ENCODE assay signal across 9 cellular contexts in genomic region chr15:88636039-88636438, GRCh38. TPM values are rescaled to one million over a fixed set of nuclear protein-coding genes. Genes with fewer than 3 reads are reported as not detected.
DNase-seq lines count a peak whose midpoint lies in the region; FAIRE-seq and TF ChIP-seq lines count a peak whose summit lies in the region.
"Had no signal": no experiment of that assay in that cellular context is flagged by ENCODE, and none has a peak within 500 bp of the region (broad histone marks: within the 10 kb centered on the region; RNA-seq: fewer than 3 reads in every experiment).

No MANE protein-coding gene starts in this region.

- H3K79me2 ChIP-seq in OCI-LY3 (ENCODE audit: low read length) (peaks cover 67% of the 10 kb centered on the region), keratinocyte (ENCODE audit: control insufficient read depth, insufficient read depth, low read length) (peaks cover 10% of the 10 kb centered on the region)

- TF ChIP-seq CTCF in OCI-LY3 (IDR thresholded peaks at IDR 0.05; ENCODE audit: low read depth, low read length) (no peak), keratinocyte (optimal IDR thresholded peaks at IDR 0.05 in 1 of 3, IDR thresholded peaks at IDR 0.05 in 1 of 3, conservative IDR thresholded peaks at IDR 0.05 in 1 of 3; ENCODE audit: extremely low read depth in 1 of 3, insufficient read depth in 2 of 3, low read length in 3 of 3) (no peak), stomach (IDR thresholded peaks at IDR 0.05) (no peak)

- peaks cover 3% of the 10 kb centered on the region for H3K9me1 ChIP-seq in keratinocyte (ENCODE audit: control insufficient read depth, extremely low read depth, insufficient read depth, low read length)

- intact Hi-C loops in stomach (cut with DNase I; ENCODE audit: low total_unique reads), result no loop called here

- WGBS in stomach, 5 donors, result 30 to 61% (median 43%) methylated on average over 11 to 12 of the region's 12 CpGs

- H3K9ac ChIP-seq in OCI-LY3 (ENCODE audit: low read length) (peak overlapping the region; percentile 63), keratinocyte (ENCODE audit: control insufficient read depth, extremely low read depth, insufficient read depth, low read length) (peak overlapping the region; percentile 39)

- H4K20me1 ChIP-seq in OCI-LY3 (ENCODE audit: insufficient read depth, low read length), result peaks cover 17% of the 10 kb centered on the region
- peaks cover 4% of the 10 kb centered on the region for H4K20me1 ChIP-seq in keratinocyte (ENCODE audit: control insufficient read depth, extremely low read depth, insufficient read depth, low read length)

- no peaks in the 10 kb centered on the region for H3K9me3 ChIP-seq in OCI-LY3 (ENCODE audit: insufficient read depth, low read length)
- H3K9me3 ChIP-seq in keratinocyte (ENCODE audit: control insufficient read depth, low read depth, low read length), result no peaks in the 10 kb centered on the region
- H3K9me3 ChIP-seq in stomach, result no peaks in the 10 kb centered on the region

- dilution Hi-C loops in keratinocyte (cut with MboI; ENCODE audit: extremely low pct_ligation_motif_present, low sequenced_read_pairs), result no loop called here

- peak overlapping the region; percentile 99 for H3K27ac ChIP-seq in OCI-LY3 (ENCODE audit: low read length)
- H3K27ac ChIP-seq in keratinocyte (ENCODE audit: control insufficient read depth, insufficient read depth, low read length), result peak overlapping the region; percentile 74
- H3K27ac ChIP-seq in stomach, result peak overlapping the region; percentile 91 to 99 (median 97)

- H3K4me2 ChIP-seq in OCI-LY3 (ENCODE audit: low read length) (peak overlapping the region; percentile 67), keratinocyte (ENCODE audit: control insufficient read depth, extremely low read depth, insufficient read depth, low read depth, low read length) (peak overlapping the region; percentile 47)

- H3K36me3 ChIP-seq in OCI-LY3 (replicated peaks; ENCODE audit: low read depth, low read length), result peaks cover 37% of the 10 kb centered on the region
- peaks cover 13 to 23% of the 10 kb centered on the region in 2 experiments for H3K36me3 ChIP-seq in keratinocyte (ENCODE audit: control insufficient read depth in 2 of 2, extremely low read depth in 1 of 2, insufficient read depth in 2 of 2, low read length in 2 of 2)
- H3K36me3 ChIP-seq in stomach, result peaks cover under 1 to 23% (median 15%) of the 10 kb centered on the region in 4 donors

- DNase-seq in activated T-helper 1 cell treated with Interleukin-2 at 50 U/mL for 16 hours (ENCODE audit: low read depth) (peak; percentile 60), keratinocyte (ENCODE audit: low read depth, low spot score) (no peak), stomach (peak; percentile 88), NCI-H1694 (lab: John Stamatoyannopoulos, UW) (no peak), hypothalamus (lab: John Stamatoyannopoulos, UW) (no peak), NCI-H345 (lab: John Stamatoyannopoulos, UW) (no peak), NCI-H1048 (lab: John Stamatoyannopoulos, UW) (no peak)
- DNase-seq: OCI-M1 had no signal

- TF ChIP-seq EP300 in stomach (IDR thresholded peaks at IDR 0.05), result no peak

- peak overlapping the region; percentile 10; the same call in 1 of the 2 replicates for H3K4me3 ChIP-seq in OCI-LY3 (ENCODE audit: low read length)
- H3K4me3 ChIP-seq in keratinocyte (ENCODE audit: control insufficient read depth in 2 of 3, extremely low read depth in 1 of 3, insufficient read depth in 2 of 3, low read depth in 1 of 3, low read length in 3 of 3), result no peak overlapping the region
- H3K4me3 ChIP-seq in stomach, result no peak overlapping the region

- FAIRE-seq in keratinocyte (lab: Jason Lieb, UNC), result no peak

- H3K4me1 ChIP-seq in OCI-LY3 (ENCODE audit: low read length) (peaks cover 97% of the 10 kb centered on the region), keratinocyte (ENCODE audit: control insufficient read depth, extremely low read depth, insufficient read depth, low read length) (peaks cover 33% of the 10 kb centered on the region), stomach (peaks cover 50 to 58% (median 54%) of the 10 kb centered on the region in 4 donors)

- TF ChIP-seq POLR2A in stomach (IDR thresholded peaks at IDR 0.05), result peak in 1 of 4 donors; percentile 57

- H3K27me3 ChIP-seq in OCI-LY3 (ENCODE audit: low read depth, low read length) (no peaks in the 10 kb centered on the region), keratinocyte (ENCODE audit: control insufficient read depth, extremely low read depth, insufficient read depth, low read length) (no peaks in the 10 kb centered on the region), stomach (no peaks in the 10 kb centered on the region)

- no peak overlapping the region for H2AFZ ChIP-seq in OCI-LY3 (ENCODE audit: low read depth, low read length)
- H2AFZ ChIP-seq in keratinocyte (ENCODE audit: control insufficient read depth, low read length), result no peak overlapping the region

RNA-seq across cellular contexts. Expression of gene ISG20, which starts 2.8 kb away (rescaled TPM):
- 8.5 to 10.6 TPM (median 8.9 TPM) in 3 replicates for polyA plus RNA-seq in keratinocyte
- 34.8 TPM for polyA plus RNA-seq in keratinocyte (2011; ENCODE audit: low read depth)
- 2.9 and 7.9 TPM in 2 replicates for polyA plus RNA-seq in keratinocyte (2011; cell fraction: cytosol; rRNA removed)
- 4.1 and 4.9 TPM in 2 replicates for polyA plus RNA-seq in keratinocyte (2011; cell fraction: nucleus; rRNA removed)
- 20.8 and 27.8 TPM in 2 replicates for polyA plus RNA-seq in keratinocyte (2012; ENCODE audit: low replicate concordance)
- 4.0 to 14.3 TPM (median 4.4 TPM) in 3 replicates for polyA minus RNA-seq in keratinocyte
- 10.0 TPM for polyA minus RNA-seq in keratinocyte (2011; cell fraction: cytosol; rRNA and poly(A)+ RNA removed)
- 4.4 and 7.2 TPM in 2 replicates for polyA minus RNA-seq in keratinocyte (2011; cell fraction: nucleus; rRNA and poly(A)+ RNA removed)
- 100 to 1,000 TPM in 1 of 5 donors, 10 to 100 TPM in 4; 15.6 to 104 (median 65.9) TPM for total RNA-seq in stomach
- 100 to 1,000 TPM in 1 of 3 donors, 10 to 100 TPM in 2; 51.9 to 137 (median 81.9) TPM for polyA plus RNA-seq in stomach

RNA-seq across cellular contexts. Expression of gene AEN, which starts 14.9 kb away (rescaled TPM):
- polyA plus RNA-seq in keratinocyte (27.5 to 28.2 TPM (median 27.7 TPM) in 3 replicates), stomach (10 to 100 TPM in 2 of 3 donors, 1 to 10 TPM in 1; 9.6 to 16.1 (median 12.1) TPM)
- 16.4 TPM for polyA plus RNA-seq in keratinocyte (2011; ENCODE audit: low read depth)
- 18.2 and 20.9 TPM in 2 replicates for polyA plus RNA-seq in keratinocyte (2011; cell fraction: cytosol; rRNA removed)
- 34.6 and 35.1 TPM in 2 replicates for polyA plus RNA-seq in keratinocyte (2011; cell fraction: nucleus; rRNA removed)
- polyA plus RNA-seq in keratinocyte (2012; ENCODE audit: low replicate concordance), result 21.1 and 27.8 TPM in 2 replicates
- 32.1 to 64.2 TPM (median 35.7 TPM) in 3 replicates for polyA minus RNA-seq in keratinocyte
- 51.6 TPM for polyA minus RNA-seq in keratinocyte (2011; cell fraction: cytosol; rRNA and poly(A)+ RNA removed)
- 28.2 and 30.8 TPM in 2 replicates for polyA minus RNA-seq in keratinocyte (2011; cell fraction: nucleus; rRNA and poly(A)+ RNA removed)
- 10 to 100 TPM in 4 of 5 donors, 1 to 10 TPM in 1; 1.8 to 35.3 (median 19.9) TPM for total RNA-seq in stomach

Comparison
In these comparisons a context has a peak if more than half of its experiments do, and no peak if none do; other contexts are left out.
1. DNase-seq: peak in activated T-helper 1 cell treated with Interleukin-2 at 50 U/mL for 16 hours (single experiment) and stomach (single experiment); none in keratinocyte (single experiment), NCI-H1694 (single experiment), hypothalamus (0 of 51), NCI-H345 (single experiment) and NCI-H1048 (single experiment).
2. Peak in every context shown above with its lines, with median percentiles within 50 percentile points of each other: H3K27ac ChIP-seq.